Comparison of ENCODE assay signal across 9 cellular contexts in the genomic region with DNA sequence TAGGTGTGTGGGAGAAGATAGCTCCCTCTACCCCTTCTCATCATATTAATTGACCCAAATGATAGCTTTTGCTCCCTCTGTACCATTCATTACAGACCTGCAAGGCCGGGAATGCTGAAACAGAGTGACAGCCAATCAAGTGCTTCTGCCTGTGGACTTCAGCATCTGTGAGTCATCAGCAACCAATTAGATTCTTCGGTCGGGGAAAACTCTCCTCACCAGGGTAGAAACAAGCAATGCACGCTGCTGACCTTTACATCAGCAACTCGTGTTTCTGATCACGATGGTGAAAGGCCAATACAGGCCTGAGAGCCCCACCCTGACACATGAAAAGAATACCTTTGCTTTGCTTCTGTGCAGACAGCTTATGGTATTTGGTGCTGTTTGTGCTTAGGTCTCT.
DNase-seq lines count a peak whose midpoint lies in the region; ATAC-seq and TF ChIP-seq lines count a peak whose summit lies in the region.
"Had no signal": no experiment of that assay in that cellular context is flagged by ENCODE, and none has a peak within 500 bp of the region (broad histone marks: within the 10 kb centered on the region; RNA-seq: fewer than 3 reads in every experiment).

No MANE protein-coding gene starts in this region.

- BruUV-seq in PC-3 (replicated peaks; lab: Mats Ljungman, UMichigan) = no TSS peak

- H3K4me3 Mint-ChIP-seq in progenitor cell of endocrine pancreas (ENCODE audit: low read depth) = no peak overlapping the region

- ATAC-seq in PC-3 (peak; percentile 88), HG02588 (IDR thresholded peaks at IDR 0.05; ENCODE audit: unreplicated experiment) (no peak), GM18517 (IDR thresholded peaks at IDR 0.05; ENCODE audit: unreplicated experiment) (no peak)

- no peaks in the 10 kb centered on the region for H3F3A ChIP-seq in PC-3 (ENCODE audit: low read length, unreplicated experiment)

- H3K9me3 ChIP-seq in PC-3 (ENCODE audit: low read length) = no peaks in the 10 kb centered on the region

- H3K27me3 ChIP-seq in PC-3 (ENCODE audit: low read length) = no peaks in the 10 kb centered on the region

- H3K9me3 Mint-ChIP-seq in progenitor cell of endocrine pancreas (ENCODE audit: low read depth) = peaks cover 3% of the 10 kb centered on the region

- H3K4me1 Mint-ChIP-seq in progenitor cell of endocrine pancreas (ENCODE audit: low read depth) = peaks cover 4% of the 10 kb centered on the region

- H3K4me3 ChIP-seq in PC-3 (ENCODE audit: low read length) = no peak overlapping the region

- intact Hi-C loops in PC-3 (cut with micrococcal nuclease) = no loop called here

- peak overlapping the region; percentile 32; the same call in 1 of the 2 replicates for H3K4me2 ChIP-seq in PC-3 (ENCODE audit: low read length)

- peak overlapping the region; percentile 84 for H3K27ac Mint-ChIP-seq in progenitor cell of endocrine pancreas

- no peaks in the 10 kb centered on the region for H3K9me2 ChIP-seq in PC-3 (replicated peaks; ENCODE audit: low read length)

- H3K36me3 ChIP-seq in PC-3 (ENCODE audit: low read depth, low read length) = no peaks in the 10 kb centered on the region

- no peaks in the 10 kb centered on the region for H3K79me2 ChIP-seq in PC-3 (ENCODE audit: low read length)

- no peak overlapping the region for H3K9ac ChIP-seq in PC-3 (ENCODE audit: low read length)

- DNase-seq in ELR (ENCODE audit: low read depth) (peak; percentile 18), PC-3 (peak; percentile 50), foreskin melanocyte (peak; percentile 82), progenitor cell of endocrine pancreas (ENCODE audit: low spot score, unreplicated experiment) (no peak), NCI-H1105 (lab: John Stamatoyannopoulos, UW) (no peak), RPMI8226 (no peak)
- DNase-seq: activated CD4-positive, alpha-beta T cell treated with anti-CD3 and anti-CD28 coated beads for 48 hours had no signal

- POLR2A ChIA-PET in PC-3 (lab: Charles Lee; ENCODE audit: unreplicated experiment) = no interaction called here

- TF ChIP-seq CTCF in PC-3 (conservative IDR thresholded peaks at IDR 0.05; ENCODE audit: low read depth, low read length) (no peak), progenitor cell of endocrine pancreas (IDR thresholded peaks at IDR 0.05; ENCODE audit: unreplicated experiment) (no peak)

- H2AFZ ChIP-seq in PC-3 (ENCODE audit: low read length) = peak overlapping the region; percentile 60

- H3K4me1 ChIP-seq in PC-3 (ENCODE audit: insufficient read depth, low read length) = no peaks in the 10 kb centered on the region

- no peaks in the 10 kb centered on the region for H4K20me1 ChIP-seq in PC-3 (ENCODE audit: low read length)

- H3K27ac ChIP-seq in PC-3 (ENCODE audit: low read length) = no peak overlapping the region

- H3K36me3 Mint-ChIP-seq in progenitor cell of endocrine pancreas (ENCODE audit: insufficient read depth) = peaks cover 2% of the 10 kb centered on the region

- no peaks in the 10 kb centered on the region for H3K27me3 Mint-ChIP-seq in progenitor cell of endocrine pancreas

- CTCF ChIA-PET in PC-3 (lab: Charles Lee) = no interaction called here

Comparison
In these comparisons a context has a peak if more than half of its experiments do, and no peak if none do; other contexts are left out.
1. DNase-seq: peak in ELR (single experiment), PC-3 (single experiment) and foreskin melanocyte (single experiment); none in progenitor cell of endocrine pancreas (single experiment), NCI-H1105 (single experiment) and RPMI8226 (single experiment).